17 cellular contexts compared by ENCODE assay signal in the genomic region with DNA sequence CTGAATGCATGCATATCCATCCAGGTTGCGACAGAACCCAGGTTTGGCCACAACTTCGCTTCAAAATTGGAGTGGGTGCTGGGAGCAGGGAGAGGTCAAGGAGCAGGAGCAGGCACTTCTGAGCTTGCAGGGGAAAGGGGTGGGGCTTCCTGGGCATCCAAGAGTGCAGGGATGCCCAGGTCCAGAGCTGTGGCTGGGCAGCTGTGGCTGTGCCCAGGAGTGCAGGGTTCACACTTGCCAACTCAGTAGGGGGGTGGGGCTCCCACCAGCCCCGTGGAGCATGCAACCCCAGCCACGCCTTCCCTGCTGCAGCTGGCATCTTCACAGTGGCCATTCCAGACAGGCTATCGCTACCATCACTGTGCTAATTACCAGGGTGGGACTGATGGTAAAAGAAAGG.
DNase-seq lines count a peak whose midpoint lies in the region; ATAC-seq, FAIRE-seq and TF ChIP-seq lines count a peak whose summit lies in the region.
"Had no signal": no experiment of that assay in that cellular context is flagged by ENCODE, and none has a peak within 500 bp of the region (broad histone marks: within the 10 kb centered on the region; RNA-seq: fewer than 3 reads in every experiment).

No MANE protein-coding gene starts in this region.

- no peaks in the 10 kb centered on the region for H3K36me3 ChIP-seq in kidney (ENCODE audit: control insufficient read depth in 1 of 2, insufficient read depth in 2 of 2, low read length in 2 of 2)
- H3K36me3 ChIP-seq in mucosa of descending colon (ENCODE audit: low read depth), result no peaks in the 10 kb centered on the region

- DNase-seq in RPMI8226, result peak; percentile 24
- DNase-seq in kidney, result peak; percentile 65
- peak in 1 of 3 donors; percentile 41 for DNase-seq in mucosa of descending colon
- no peak for DNase-seq in stimulated activated CD8-positive, alpha-beta memory T cell treated with anti-CD3 and anti-CD28 coated beads, Interleukin-4, amount 100 ng/mL, for 48 hours
- no peak for DNase-seq in activated gamma-delta T cell treated with Interleukin-2 at 50 U/mL for 16 hours
- DNase-seq: C1 segment of cervical spinal cord; Calu3; CD4-positive, alpha-beta memory T cell; COR-L47; DMS79 treated with DMSO at 0.1 percent for 48 hours; GF-D8; GOT3; H7; HCEC 1CT had no signal

- no peaks in the 10 kb centered on the region for H3K4me1 ChIP-seq in kidney (ENCODE audit: control insufficient read depth in 1 of 2, insufficient read depth in 1 of 2, low read depth in 1 of 2, low read length in 2 of 2)
- peaks cover 16% of the 10 kb centered on the region for H3K4me1 ChIP-seq in mucosa of descending colon (ENCODE audit: low read depth)

- no peak overlapping the region for H3K9ac ChIP-seq in kidney (ENCODE audit: low read length in 2 of 2)

- TF ChIP-seq CTCF in kidney (IDR thresholded peaks at IDR 0.05; ENCODE audit: borderline replicate concordance, extremely low read depth, insufficient read depth) (no peak), mucosa of descending colon (IDR thresholded peaks at IDR 0.05) (no peak)

- H3K27ac ChIP-seq in kidney (ENCODE audit: low read depth in 2 of 2, low read length in 2 of 2), result no peak overlapping the region

- intact Hi-C loops in kidney (cut with DNase I), result no loop called here
- intact Hi-C loops in mucosa of descending colon (cut with DNase I, micrococcal nuclease), result no loop called here

- no peak for FAIRE-seq in kidney (lab: Jason Lieb, UNC)
- FAIRE-seq: GM12891, GM18507 had no signal

- ATAC-seq in mucosa of descending colon (peak; percentile 32), HG03571 (IDR thresholded peaks at IDR 0.05; ENCODE audit: unreplicated experiment) (no peak)

- H3K4me3 ChIP-seq in kidney (ENCODE audit: low read length in 2 of 2) (no peak overlapping the region), mucosa of descending colon (no peak overlapping the region)

- no peaks in the 10 kb centered on the region for H3K9me3 ChIP-seq in kidney (ENCODE audit: control insufficient read depth in 1 of 2, low read length in 2 of 2)
- H3K9me3 ChIP-seq in mucosa of descending colon, result no peaks in the 10 kb centered on the region

Comparison
In these comparisons a context has a peak if more than half of its experiments do, and no peak if none do; other contexts are left out.
1. DNase-seq: peak in RPMI8226 (single experiment) and kidney (single experiment); none in stimulated activated CD8-positive, alpha-beta memory T cell treated with anti-CD3 and anti-CD28 coated beads, Interleukin-4, amount 100 ng/mL, for 48 hours (single experiment) and activated gamma-delta T cell treated with Interleukin-2 at 50 U/mL for 16 hours (single experiment).